8 cellular contexts compared by ENCODE assay signal in genomic region chr1:83693409-83694126, GRCh38.
A peak's percentile ranks its signal among the peaks of the same experiment; 100 is the strongest.
DNase-seq lines count a peak whose midpoint lies in the region; ATAC-seq and FAIRE-seq lines count a peak whose summit lies in the region.

No MANE protein-coding gene starts in this region.

- peak overlapping the region; percentile 3 for H3K4me3 ChIP-seq in iPS-15b (ENCODE audit: low read depth, low read length)
- peak overlapping the region; percentile 30 to 69 (median 56) for H3K4me3 ChIP-seq in skeletal muscle tissue (ENCODE audit: low read length in 3 of 3)

- no peak overlapping the region for H3K27ac ChIP-seq in skeletal muscle tissue (ENCODE audit: low read depth, low read length)

- no peaks in the 10 kb centered on the region for H3K27me3 ChIP-seq in iPS-15b (ENCODE audit: control insufficient read depth, insufficient read depth, low read length)
- H3K27me3 ChIP-seq in skeletal muscle tissue (ENCODE audit: control insufficient read depth in 3 of 3, insufficient read depth in 3 of 3, low read length in 3 of 3): no peaks in the 10 kb centered on the region

- POLR2A ChIA-PET in T-cell (lab: Charles Lee): interaction anchor here (0.6 to 0.7 kb wide), 2 partner anchors 11 to 1048 kb away, joined by 3 to 4 read pairs; no protein-coding TSS in a partner anchor

- no peak for FAIRE-seq in HTR-8/SVneo (lab: Jason Lieb, UNC)

- peak overlapping the region; percentile 51 for H3K9ac ChIP-seq in iPS-15b (ENCODE audit: low read depth, low read length)
- H3K9ac ChIP-seq in skeletal muscle tissue (ENCODE audit: low read depth in 1 of 3, low read length in 3 of 3): peak overlapping the region in 2 of 3 donors; percentile 45 to 46

- CTCF ChIA-PET in T-cell (lab: Charles Lee): interaction anchor here in 1 of 2 donors (0.6 kb wide), 1 partner anchor 186 kb away, joined by 5 read pairs; no protein-coding TSS in a partner anchor

- peaks cover under 1 to 16% of the 10 kb centered on the region in 2 donors for H3K27me3 Mint-ChIP-seq in T-cell

- H3K36me3 ChIP-seq in iPS-15b (ENCODE audit: control insufficient read depth, insufficient read depth, low read length) (no peaks in the 10 kb centered on the region), skeletal muscle tissue (ENCODE audit: control insufficient read depth in 3 of 3, insufficient read depth in 3 of 3, low read length in 3 of 3) (no peaks in the 10 kb centered on the region)

- peak overlapping the region in 1 of 2 donors; percentile 65 for H3K27ac Mint-ChIP-seq in T-cell

- H3K9me3 ChIP-seq in iPS-15b (ENCODE audit: control insufficient read depth, insufficient read depth, low read length) (no peaks in the 10 kb centered on the region), skeletal muscle tissue (ENCODE audit: control insufficient read depth in 3 of 3, low read length in 3 of 3) (no peaks in the 10 kb centered on the region)

- ATAC-seq in T-cell (replicated peaks in 1 of 4): no peak
- ATAC-seq in GM19467 (IDR thresholded peaks at IDR 0.05; ENCODE audit: unreplicated experiment): no peak
- ATAC-seq in HG03520 (IDR thresholded peaks at IDR 0.05; ENCODE audit: unreplicated experiment): no peak

- H3K4me1 Mint-ChIP-seq in T-cell: peaks cover 14 to 25% (median 22%) of the 10 kb centered on the region in 3 donors

- peak overlapping the region; percentile 76 to 85 (median 80) for H3K4me3 Mint-ChIP-seq in T-cell

- H3K4me1 ChIP-seq in iPS-15b (ENCODE audit: control insufficient read depth, insufficient read depth, low read length) (peaks cover 31% of the 10 kb centered on the region), skeletal muscle tissue (ENCODE audit: control insufficient read depth in 3 of 3, insufficient read depth in 3 of 3, low read length in 3 of 3) (peaks cover 2 to 19% (median 5%) of the 10 kb centered on the region in 3 donors)

- DNase-seq in NCI-H2029 treated with DMSO at 0.1 percent for 48 hours (lab: John Stamatoyannopoulos, UW) (peak; percentile 41), NCI-H2029 (lab: John Stamatoyannopoulos, UW) (no peak), T-cell (no peak), HTR-8/SVneo (ENCODE audit: insufficient read length, low spot score) (no peak)

- no peaks in the 10 kb centered on the region for H3K36me3 Mint-ChIP-seq in T-cell

- H3K9me3 Mint-ChIP-seq in T-cell: peaks cover 2 to 18% (median 16%) of the 10 kb centered on the region in 3 donors
